In genomic region chr10:97974108-97974507, GRCh38 we compare ENCODE assay signal across 27 cellular contexts. TPM values are rescaled to one million over a fixed set of nuclear protein-coding genes. Genes with fewer than 3 reads are reported as not detected.
DNase-seq lines count a peak whose midpoint lies in the region; ATAC-seq and TF ChIP-seq lines count a peak whose summit lies in the region.
"Had no signal": no experiment of that assay in that cellular context is flagged by ENCODE, and none has a peak within 500 bp of the region (broad histone marks: within the 10 kb centered on the region; RNA-seq: fewer than 3 reads in every experiment).

No MANE protein-coding gene starts in this region.

- H3K4me2 ChIP-seq in osteoblast (ENCODE audit: insufficient read depth, low read length), result no peak overlapping the region

- intact Hi-C loops in aorta (cut with DNase I), result no loop called here

- H3K4me3 ChIP-seq in H7 (ENCODE audit: insufficient read depth, low read depth, low read length) (peak overlapping the region; percentile 41), iPS-18c (ENCODE audit: insufficient read depth, low read depth, low read length) (peak overlapping the region; percentile 36), osteoblast (ENCODE audit: insufficient read depth, low read length) (no peak overlapping the region), aorta (ENCODE audit: low read length in 2 of 2) (no peak overlapping the region)
- H3K4me3 ChIP-seq: SJCRH30, tibial nerve had no signal

- H3K27ac ChIP-seq in osteoblast (ENCODE audit: low read depth, low read length) (no peak overlapping the region), aorta (ENCODE audit: low read depth in 1 of 2, low read length in 2 of 2) (no peak overlapping the region)
- H3K27ac ChIP-seq: SJCRH30, tibial nerve had no signal

- TF ChIP-seq CTCF in osteoblast (IDR thresholded peaks at IDR 0.05; ENCODE audit: extremely low read depth, low read depth, low read length), result no peak

- no peak overlapping the region for H2AFZ ChIP-seq in osteoblast (ENCODE audit: low read length)

- ATAC-seq in aorta (ENCODE audit: low FRiP score) (no peak), GM18498 (IDR thresholded peaks at IDR 0.05; ENCODE audit: unreplicated experiment) (no peak)
- ATAC-seq: activated CD4-positive, alpha-beta T cell treated with anti-CD3 and anti-CD28 coated beads for 36 hours; esophagus mucosa; left lobe of liver; natural killer cell treated with Interleukin-12 subunit alpha and Interleukin-12 subunit beta and Interleukin-15 and Interleukin-18, amount 100 ng/mL, for 72 hours had no signal

- H4K20me1 ChIP-seq in osteoblast (ENCODE audit: insufficient read depth, low read length), result no peaks in the 10 kb centered on the region

- H3K79me2 ChIP-seq in osteoblast (ENCODE audit: insufficient read depth, low read length), result no peaks in the 10 kb centered on the region

- H3K9me3 ChIP-seq in iPS-18c (ENCODE audit: control insufficient read depth, insufficient read depth, low read length) (no peaks in the 10 kb centered on the region), osteoblast (ENCODE audit: low read depth, low read length) (no peaks in the 10 kb centered on the region), aorta (ENCODE audit: control insufficient read depth, low read length) (no peaks in the 10 kb centered on the region)
- H3K9me3 ChIP-seq: SJCRH30, tibial nerve had no signal

- WGBS in aorta, 2 donors, result 46 to 56% methylated on average over 16 of the region's 16 CpGs

- no peaks in the 10 kb centered on the region for H3K36me3 ChIP-seq in H7 (replicated peaks; ENCODE audit: control insufficient read depth, insufficient read depth, low read length)
- H3K36me3 ChIP-seq in osteoblast (ENCODE audit: insufficient read depth, low read length), result no peaks in the 10 kb centered on the region
- H3K36me3 ChIP-seq in aorta (ENCODE audit: control insufficient read depth in 1 of 2, insufficient read depth in 2 of 2, low read length in 1 of 2), result no peaks in the 10 kb centered on the region
- H3K36me3 ChIP-seq: SJCRH30, tibial nerve had no signal

- H3K4me1 ChIP-seq in osteoblast (ENCODE audit: insufficient read depth, low read length), result no peaks in the 10 kb centered on the region
- no peaks in the 10 kb centered on the region for H3K4me1 ChIP-seq in aorta (ENCODE audit: control insufficient read depth in 1 of 2, insufficient read depth in 2 of 2, low read length in 2 of 2)
- H3K4me1 ChIP-seq: SJCRH30 had no signal

- peaks cover 28% of the 10 kb centered on the region for H3K27me3 ChIP-seq in H7 (ENCODE audit: control insufficient read depth, insufficient read depth, low read length)
- H3K27me3 ChIP-seq in osteoblast (ENCODE audit: insufficient read depth, low read length), result peaks cover 27% of the 10 kb centered on the region
- no peaks in the 10 kb centered on the region for H3K27me3 ChIP-seq in aorta (ENCODE audit: control insufficient read depth in 1 of 2, insufficient read depth in 2 of 2, low read length in 1 of 2)

- DNase-seq in H7, result peak; percentile 54
- DNase-seq in anterior cingulate cortex (lab: John Stamatoyannopoulos, UW), result peak in 37 of 58 donors; percentile 5 to 68 (median 33)
- peak; percentile 31 for DNase-seq in osteoblast (ENCODE audit: insufficient read length, low spot score, missing footprints)
- no peak for DNase-seq in aorta
- DNase-seq in NCI-H128 (lab: John Stamatoyannopoulos, UW; ENCODE audit: unreplicated experiment), result no peak
- DNase-seq: activated CD4-positive, alpha-beta T cell treated with anti-CD3 and anti-CD28 coated beads for 36 hours; activated naive CD4-positive, alpha-beta T cell treated with anti-CD3 and anti-CD28 coated beads, Interleukin-2, amount 50 U/mL, for 16 hours; activated T-cell treated with anti-CD3 and anti-CD28 coated beads, Interleukin-2, amount 50 U/mL, for 48 hours; CD4-positive, alpha-beta T cell; effector CD8-positive, alpha-beta T cell; foreskin melanocyte; Kasumi-1; NCI-H1048; NCI-H2081 treated with DMSO at 0.1 percent for 48 hours; NCI-H524 treated with DMSO at 0.1 percent for 48 hours; SJCRH30; small intestine; stimulated activated CD4-positive, alpha-beta T cell treated with anti-CD3 and anti-CD28 coated beads, Interleukin-4, amount 100 ng/mL, for 1 hour; stimulated activated naive CD4-positive, alpha-beta T cell treated with Interleukin-2 at 50 U/mL for 16 hours had no signal

RNA-seq across cellular contexts. Expression of gene CRTAC1, which starts 56.3 kb away (rescaled TPM):
- total RNA-seq in H7 (2014; rRNA removed; shearing (Covaris generic)), result 0.03 and 0.63 TPM in 2 replicates
- total RNA-seq in osteoblast, result not detected in 2 replicates
- 10 to 100 TPM in 1 of 2 donors, 1 to 10 TPM in 1; 7.9 to 53.1 TPM for total RNA-seq in aorta
- 10 to 100 TPM in 1 of 2 donors, 1 to 10 TPM in 1; 2.9 to 19.0 TPM for polyA plus RNA-seq in aorta
- total RNA-seq: activated CD4-positive, alpha-beta T cell treated with anti-CD3 and anti-CD28 coated beads for 36 hours; activated CD8-positive, alpha-beta memory T cell treated with anti-CD3 and anti-CD28 coated beads for 36 hours; CD4-positive, alpha-beta T cell; natural killer cell treated with Interleukin-12 subunit alpha and Interleukin-12 subunit beta and Interleukin-15 and Interleukin-18, amount 100 ng/mL, for 72 hours; SJCRH30; T-helper 1 cell treated with Interleukin-12 subunit alpha and Interleukin-12 subunit beta and Interleukin-4 antibody, amounts not matched to agents 30 ng/mL and 1 ng/mL, for 36 hours had no signal

Comparison
In these comparisons a context has a peak if more than half of its experiments do, and no peak if none do; other contexts are left out.
1. DNase-seq: peak in H7 (single experiment), anterior cingulate cortex (37 of 58) and osteoblast (single experiment); none in aorta (0 of 2) and NCI-H128 (single experiment).
2. H3K4me3 ChIP-seq: peak in H7 (single experiment) and iPS-18c (single experiment); none in osteoblast (single experiment) and aorta (0 of 2).